Comparison of ENCODE assay signal across 1 cellular context in the genomic region with DNA sequence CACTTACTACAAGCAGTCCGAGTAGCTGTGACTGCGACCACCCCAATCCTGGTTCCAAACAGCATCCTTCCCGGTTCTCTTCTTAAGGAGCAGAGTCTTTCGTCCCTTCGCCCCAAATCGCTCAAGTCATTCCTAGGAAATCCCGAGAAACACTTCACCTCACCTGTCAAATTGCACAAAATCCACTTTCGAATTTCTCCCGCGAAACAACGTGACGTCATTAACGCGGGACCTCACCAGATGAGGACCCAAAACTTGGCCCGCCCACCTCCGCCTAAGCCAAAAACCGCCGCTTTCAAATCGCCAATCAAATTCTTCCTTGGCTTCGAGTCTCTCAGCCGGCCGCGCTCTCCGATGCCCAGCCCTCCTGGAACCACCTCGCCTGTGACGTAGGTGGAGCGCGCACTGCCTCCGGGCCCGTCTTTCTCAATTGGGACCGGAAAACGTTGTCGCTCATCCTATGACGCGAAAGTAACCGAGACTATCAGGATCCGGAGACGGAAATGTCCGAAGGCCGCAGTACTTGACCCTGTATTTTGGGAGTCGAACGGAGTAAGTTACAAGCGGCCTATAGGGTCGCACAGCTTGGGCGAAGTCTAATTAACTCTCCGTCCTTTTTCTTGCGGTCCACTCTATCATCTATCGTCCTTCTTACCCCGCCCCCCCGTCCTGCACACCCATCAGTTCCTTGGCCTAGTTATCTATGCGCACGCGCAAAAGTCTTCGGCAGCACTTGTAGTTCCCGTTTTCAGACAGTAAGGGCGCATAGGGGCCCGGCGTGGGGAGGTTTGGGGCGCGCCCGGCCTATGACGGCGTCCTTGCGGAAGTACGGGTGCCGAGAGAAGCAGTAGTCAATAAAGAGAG.
TF ChIP-seq lines count a peak whose summit lies in the region.

A gene (plus strand): TSS at position 456 of the 864 bp plus-strand sequence. CDS start 7,527 bp downstream, outside the sequence.
A gene with protein sequence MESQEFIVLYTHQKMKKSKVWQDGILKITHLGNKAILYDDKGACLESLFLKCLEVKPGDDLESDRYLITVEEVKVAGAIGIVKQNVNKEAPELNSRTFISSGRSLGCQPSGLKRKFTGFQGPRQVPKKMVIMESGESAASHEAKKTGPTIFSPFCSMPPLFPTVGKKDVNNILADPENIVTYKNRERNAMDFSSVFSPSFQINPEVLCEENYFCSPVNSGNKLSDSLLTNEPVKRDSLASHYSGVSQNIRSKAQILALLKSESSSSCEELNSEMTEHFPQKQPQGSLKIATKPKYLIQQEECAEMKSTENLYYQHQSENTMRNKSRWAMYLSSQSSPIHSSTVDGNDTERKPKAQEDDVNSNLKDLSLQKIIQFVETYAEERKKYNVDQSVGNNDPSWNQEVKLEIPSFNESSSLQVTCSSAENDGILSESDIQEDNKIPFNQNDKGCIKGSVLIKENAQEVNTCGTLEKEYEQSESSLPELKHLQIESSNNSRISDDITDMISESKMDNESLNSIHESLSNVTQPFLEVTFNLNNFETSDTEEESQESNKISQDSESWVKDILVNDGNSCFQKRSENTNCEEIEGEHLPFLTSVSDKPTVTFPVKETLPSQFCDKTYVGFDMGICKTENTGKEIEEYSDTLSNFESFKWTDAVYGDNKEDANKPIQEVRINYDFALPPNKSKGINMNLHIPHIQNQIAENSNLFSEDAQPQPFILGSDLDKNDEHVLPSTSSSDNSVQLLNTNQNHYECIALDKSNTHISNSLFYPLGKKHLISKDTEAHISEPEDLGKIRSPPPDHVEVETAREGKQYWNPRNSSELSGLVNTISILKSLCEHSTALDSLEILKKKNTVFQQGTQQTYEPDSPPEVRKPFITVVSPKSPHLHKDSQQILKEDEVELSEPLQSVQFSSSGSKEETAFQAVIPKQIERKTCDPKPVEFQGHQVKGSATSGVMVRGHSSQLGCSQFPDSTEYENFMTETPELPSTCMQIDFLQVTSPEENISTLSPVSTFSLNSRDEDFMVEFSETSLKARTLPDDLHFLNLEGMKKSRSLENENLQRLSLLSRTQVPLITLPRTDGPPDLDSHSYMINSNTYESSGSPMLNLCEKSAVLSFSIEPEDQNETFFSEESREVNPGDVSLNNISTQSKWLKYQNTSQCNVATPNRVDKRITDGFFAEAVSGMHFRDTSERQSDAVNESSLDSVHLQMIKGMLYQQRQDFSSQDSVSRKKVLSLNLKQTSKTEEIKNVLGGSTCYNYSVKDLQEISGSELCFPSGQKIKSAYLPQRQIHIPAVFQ (N-terminal part only) (minus strand): TSS at position 222 of the 864 bp plus-strand sequence. CDS start 3,733 bp downstream, outside the sequence.

TF ChIP-seq in GM12878, 131 proteins besides CTCF, POLR2A, EP300 and RAD21 (continues in another document):
- TF ChIP-seq CBX3 (IDR thresholded peaks at IDR 0.05; ENCODE audit: borderline replicate concordance, low read depth) (no peak), NR2C1 (IDR thresholded peaks at IDR 0.05) (peak; percentile 59), KLF5 (IDR thresholded peaks at IDR 0.05; ENCODE audit: partially characterized antibody) (no peak), KAT2A (conservative IDR thresholded peaks at IDR 0.05; ENCODE audit: control insufficient read depth, low read depth, low read length) (no peak), POLR2AphosphoS2 (IDR thresholded peaks at IDR 0.05; ENCODE audit: low read depth, low read length) (no peak), NFIC (IDR thresholded peaks at IDR 0.05; ENCODE audit: low read depth, low read length) (peak; percentile 65), PAX5 (IDR thresholded peaks at IDR 0.05; ENCODE audit: borderline replicate concordance, low read depth, low read length) (no peak), TARDBP (IDR thresholded peaks at IDR 0.05; ENCODE audit: borderline replicate concordance) (no peak), TCF7 (IDR thresholded peaks at IDR 0.05; ENCODE audit: borderline replicate concordance) (no peak), IRF4 (IDR thresholded peaks at IDR 0.05; ENCODE audit: low read depth, low read length) (no peak), HDAC6 (IDR thresholded peaks at IDR 0.05; ENCODE audit: unreplicated experiment) (no peak), ZNF24 (IDR thresholded peaks at IDR 0.05) (no peak), BMI1 (IDR thresholded peaks at IDR 0.05; ENCODE audit: borderline replicate concordance) (no peak), ZNF622 (IDR thresholded peaks at IDR 0.05) (no peak), CEBPB (IDR thresholded peaks at IDR 0.05; ENCODE audit: borderline replicate concordance in 1 of 2, low read depth in 2 of 2, low read length in 2 of 2) (no peak), HDGF (IDR thresholded peaks at IDR 0.05) (peak; percentile 84; the same call in 1 of the 2 replicates), SREBF1 (IDR thresholded peaks at IDR 0.05; ENCODE audit: low read length) (no peak), YY1 (IDR thresholded peaks at IDR 0.05; ENCODE audit: low read depth, low read length) (peak; percentile 58), MTA2 (IDR thresholded peaks at IDR 0.05; ENCODE audit: low read depth) (no peak; the same call in 1 of the 2 replicates), GABPA (IDR thresholded peaks at IDR 0.05; ENCODE audit: low read depth) (peak; percentile 89)
- TF ChIP-seq, protein P1, sequence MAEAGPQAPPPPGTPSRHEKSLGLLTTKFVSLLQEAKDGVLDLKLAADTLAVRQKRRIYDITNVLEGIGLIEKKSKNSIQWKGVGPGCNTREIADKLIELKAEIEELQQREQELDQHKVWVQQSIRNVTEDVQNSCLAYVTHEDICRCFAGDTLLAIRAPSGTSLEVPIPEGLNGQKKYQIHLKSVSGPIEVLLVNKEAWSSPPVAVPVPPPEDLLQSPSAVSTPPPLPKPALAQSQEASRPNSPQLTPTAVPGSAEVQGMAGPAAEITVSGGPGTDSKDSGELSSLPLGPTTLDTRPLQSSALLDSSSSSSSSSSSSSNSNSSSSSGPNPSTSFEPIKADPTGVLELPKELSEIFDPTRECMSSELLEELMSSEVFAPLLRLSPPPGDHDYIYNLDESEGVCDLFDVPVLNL (IDR thresholded peaks at IDR 0.05; ENCODE audit: low read depth, low read length) = peak; percentile 96
- TF ChIP-seq, protein P2, sequence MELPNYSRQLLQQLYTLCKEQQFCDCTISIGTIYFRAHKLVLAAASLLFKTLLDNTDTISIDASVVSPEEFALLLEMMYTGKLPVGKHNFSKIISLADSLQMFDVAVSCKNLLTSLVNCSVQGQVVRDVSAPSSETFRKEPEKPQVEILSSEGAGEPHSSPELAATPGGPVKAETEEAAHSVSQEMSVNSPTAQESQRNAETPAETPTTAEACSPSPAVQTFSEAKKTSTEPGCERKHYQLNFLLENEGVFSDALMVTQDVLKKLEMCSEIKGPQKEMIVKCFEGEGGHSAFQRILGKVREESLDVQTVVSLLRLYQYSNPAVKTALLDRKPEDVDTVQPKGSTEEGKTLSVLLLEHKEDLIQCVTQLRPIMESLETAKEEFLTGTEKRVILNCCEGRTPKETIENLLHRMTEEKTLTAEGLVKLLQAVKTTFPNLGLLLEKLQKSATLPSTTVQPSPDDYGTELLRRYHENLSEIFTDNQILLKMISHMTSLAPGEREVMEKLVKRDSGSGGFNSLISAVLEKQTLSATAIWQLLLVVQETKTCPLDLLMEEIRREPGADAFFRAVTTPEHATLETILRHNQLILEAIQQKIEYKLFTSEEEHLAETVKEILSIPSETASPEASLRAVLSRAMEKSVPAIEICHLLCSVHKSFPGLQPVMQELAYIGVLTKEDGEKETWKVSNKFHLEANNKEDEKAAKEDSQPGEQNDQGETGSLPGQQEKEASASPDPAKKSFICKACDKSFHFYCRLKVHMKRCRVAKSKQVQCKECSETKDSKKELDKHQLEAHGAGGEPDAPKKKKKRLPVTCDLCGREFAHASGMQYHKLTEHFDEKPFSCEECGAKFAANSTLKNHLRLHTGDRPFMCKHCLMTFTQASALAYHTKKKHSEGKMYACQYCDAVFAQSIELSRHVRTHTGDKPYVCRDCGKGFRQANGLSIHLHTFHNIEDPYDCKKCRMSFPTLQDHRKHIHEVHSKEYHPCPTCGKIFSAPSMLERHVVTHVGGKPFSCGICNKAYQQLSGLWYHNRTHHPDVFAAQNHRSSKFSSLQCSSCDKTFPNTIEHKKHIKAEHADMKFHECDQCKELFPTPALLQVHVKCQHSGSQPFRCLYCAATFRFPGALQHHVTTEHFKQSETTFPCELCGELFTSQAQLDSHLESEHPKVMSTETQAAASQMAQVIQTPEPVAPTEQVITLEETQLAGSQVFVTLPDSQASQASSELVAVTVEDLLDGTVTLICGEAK (IDR thresholded peaks at IDR 0.05; ENCODE audit: borderline replicate concordance) = peak; percentile 89; the same call in 1 of the 2 replicates
- TF ChIP-seq, protein P3, sequence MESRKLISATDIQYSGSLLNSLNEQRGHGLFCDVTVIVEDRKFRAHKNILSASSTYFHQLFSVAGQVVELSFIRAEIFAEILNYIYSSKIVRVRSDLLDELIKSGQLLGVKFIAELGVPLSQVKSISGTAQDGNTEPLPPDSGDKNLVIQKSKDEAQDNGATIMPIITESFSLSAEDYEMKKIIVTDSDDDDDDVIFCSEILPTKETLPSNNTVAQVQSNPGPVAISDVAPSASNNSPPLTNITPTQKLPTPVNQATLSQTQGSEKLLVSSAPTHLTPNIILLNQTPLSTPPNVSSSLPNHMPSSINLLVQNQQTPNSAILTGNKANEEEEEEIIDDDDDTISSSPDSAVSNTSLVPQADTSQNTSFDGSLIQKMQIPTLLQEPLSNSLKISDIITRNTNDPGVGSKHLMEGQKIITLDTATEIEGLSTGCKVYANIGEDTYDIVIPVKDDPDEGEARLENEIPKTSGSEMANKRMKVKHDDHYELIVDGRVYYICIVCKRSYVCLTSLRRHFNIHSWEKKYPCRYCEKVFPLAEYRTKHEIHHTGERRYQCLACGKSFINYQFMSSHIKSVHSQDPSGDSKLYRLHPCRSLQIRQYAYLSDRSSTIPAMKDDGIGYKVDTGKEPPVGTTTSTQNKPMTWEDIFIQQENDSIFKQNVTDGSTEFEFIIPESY (IDR thresholded peaks at IDR 0.05) = no peak
- TF ChIP-seq, protein P4, sequence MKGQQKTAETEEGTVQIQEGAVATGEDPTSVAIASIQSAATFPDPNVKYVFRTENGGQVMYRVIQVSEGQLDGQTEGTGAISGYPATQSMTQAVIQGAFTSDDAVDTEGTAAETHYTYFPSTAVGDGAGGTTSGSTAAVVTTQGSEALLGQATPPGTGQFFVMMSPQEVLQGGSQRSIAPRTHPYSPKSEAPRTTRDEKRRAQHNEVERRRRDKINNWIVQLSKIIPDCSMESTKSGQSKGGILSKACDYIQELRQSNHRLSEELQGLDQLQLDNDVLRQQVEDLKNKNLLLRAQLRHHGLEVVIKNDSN (IDR thresholded peaks at IDR 0.05; ENCODE audit: borderline replicate concordance, extremely low read length, insufficient read depth, low read depth, low read length) = no peak
- TF ChIP-seq, protein P5, sequence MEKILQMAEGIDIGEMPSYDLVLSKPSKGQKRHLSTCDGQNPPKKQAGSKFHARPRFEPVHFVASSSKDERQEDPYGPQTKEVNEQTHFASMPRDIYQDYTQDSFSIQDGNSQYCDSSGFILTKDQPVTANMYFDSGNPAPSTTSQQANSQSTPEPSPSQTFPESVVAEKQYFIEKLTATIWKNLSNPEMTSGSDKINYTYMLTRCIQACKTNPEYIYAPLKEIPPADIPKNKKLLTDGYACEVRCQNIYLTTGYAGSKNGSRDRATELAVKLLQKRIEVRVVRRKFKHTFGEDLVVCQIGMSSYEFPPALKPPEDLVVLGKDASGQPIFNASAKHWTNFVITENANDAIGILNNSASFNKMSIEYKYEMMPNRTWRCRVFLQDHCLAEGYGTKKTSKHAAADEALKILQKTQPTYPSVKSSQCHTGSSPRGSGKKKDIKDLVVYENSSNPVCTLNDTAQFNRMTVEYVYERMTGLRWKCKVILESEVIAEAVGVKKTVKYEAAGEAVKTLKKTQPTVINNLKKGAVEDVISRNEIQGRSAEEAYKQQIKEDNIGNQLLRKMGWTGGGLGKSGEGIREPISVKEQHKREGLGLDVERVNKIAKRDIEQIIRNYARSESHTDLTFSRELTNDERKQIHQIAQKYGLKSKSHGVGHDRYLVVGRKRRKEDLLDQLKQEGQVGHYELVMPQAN (conservative IDR thresholded peaks at IDR 0.05) = peak; percentile 99
- TF ChIP-seq, protein P6, sequence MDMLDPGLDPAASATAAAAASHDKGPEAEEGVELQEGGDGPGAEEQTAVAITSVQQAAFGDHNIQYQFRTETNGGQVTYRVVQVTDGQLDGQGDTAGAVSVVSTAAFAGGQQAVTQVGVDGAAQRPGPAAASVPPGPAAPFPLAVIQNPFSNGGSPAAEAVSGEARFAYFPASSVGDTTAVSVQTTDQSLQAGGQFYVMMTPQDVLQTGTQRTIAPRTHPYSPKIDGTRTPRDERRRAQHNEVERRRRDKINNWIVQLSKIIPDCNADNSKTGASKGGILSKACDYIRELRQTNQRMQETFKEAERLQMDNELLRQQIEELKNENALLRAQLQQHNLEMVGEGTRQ (IDR thresholded peaks at IDR 0.05; ENCODE audit: borderline replicate concordance, low read depth, low read length) = no peak
- TF ChIP-seq, protein P7, sequence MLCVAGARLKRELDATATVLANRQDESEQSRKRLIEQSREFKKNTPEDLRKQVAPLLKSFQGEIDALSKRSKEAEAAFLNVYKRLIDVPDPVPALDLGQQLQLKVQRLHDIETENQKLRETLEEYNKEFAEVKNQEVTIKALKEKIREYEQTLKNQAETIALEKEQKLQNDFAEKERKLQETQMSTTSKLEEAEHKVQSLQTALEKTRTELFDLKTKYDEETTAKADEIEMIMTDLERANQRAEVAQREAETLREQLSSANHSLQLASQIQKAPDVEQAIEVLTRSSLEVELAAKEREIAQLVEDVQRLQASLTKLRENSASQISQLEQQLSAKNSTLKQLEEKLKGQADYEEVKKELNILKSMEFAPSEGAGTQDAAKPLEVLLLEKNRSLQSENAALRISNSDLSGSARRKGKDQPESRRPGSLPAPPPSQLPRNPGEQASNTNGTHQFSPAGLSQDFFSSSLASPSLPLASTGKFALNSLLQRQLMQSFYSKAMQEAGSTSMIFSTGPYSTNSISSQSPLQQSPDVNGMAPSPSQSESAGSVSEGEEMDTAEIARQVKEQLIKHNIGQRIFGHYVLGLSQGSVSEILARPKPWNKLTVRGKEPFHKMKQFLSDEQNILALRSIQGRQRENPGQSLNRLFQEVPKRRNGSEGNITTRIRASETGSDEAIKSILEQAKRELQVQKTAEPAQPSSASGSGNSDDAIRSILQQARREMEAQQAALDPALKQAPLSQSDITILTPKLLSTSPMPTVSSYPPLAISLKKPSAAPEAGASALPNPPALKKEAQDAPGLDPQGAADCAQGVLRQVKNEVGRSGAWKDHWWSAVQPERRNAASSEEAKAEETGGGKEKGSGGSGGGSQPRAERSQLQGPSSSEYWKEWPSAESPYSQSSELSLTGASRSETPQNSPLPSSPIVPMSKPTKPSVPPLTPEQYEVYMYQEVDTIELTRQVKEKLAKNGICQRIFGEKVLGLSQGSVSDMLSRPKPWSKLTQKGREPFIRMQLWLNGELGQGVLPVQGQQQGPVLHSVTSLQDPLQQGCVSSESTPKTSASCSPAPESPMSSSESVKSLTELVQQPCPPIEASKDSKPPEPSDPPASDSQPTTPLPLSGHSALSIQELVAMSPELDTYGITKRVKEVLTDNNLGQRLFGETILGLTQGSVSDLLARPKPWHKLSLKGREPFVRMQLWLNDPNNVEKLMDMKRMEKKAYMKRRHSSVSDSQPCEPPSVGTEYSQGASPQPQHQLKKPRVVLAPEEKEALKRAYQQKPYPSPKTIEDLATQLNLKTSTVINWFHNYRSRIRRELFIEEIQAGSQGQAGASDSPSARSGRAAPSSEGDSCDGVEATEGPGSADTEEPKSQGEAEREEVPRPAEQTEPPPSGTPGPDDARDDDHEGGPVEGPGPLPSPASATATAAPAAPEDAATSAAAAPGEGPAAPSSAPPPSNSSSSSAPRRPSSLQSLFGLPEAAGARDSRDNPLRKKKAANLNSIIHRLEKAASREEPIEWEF (IDR thresholded peaks at IDR 0.05; ENCODE audit: insufficient replicate concordance, low read depth, low read length) = no peak
- TF ChIP-seq, protein P8, sequence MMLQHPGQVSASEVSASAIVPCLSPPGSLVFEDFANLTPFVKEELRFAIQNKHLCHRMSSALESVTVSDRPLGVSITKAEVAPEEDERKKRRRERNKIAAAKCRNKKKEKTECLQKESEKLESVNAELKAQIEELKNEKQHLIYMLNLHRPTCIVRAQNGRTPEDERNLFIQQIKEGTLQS (IDR thresholded peaks at IDR 0.05; ENCODE audit: borderline replicate concordance, extremely low read depth, low read depth, low read length) = peak; percentile 39; the same call in 1 of the 2 replicates
